Comparison of ENCODE assay signal across 1 cellular context in the genomic region with DNA sequence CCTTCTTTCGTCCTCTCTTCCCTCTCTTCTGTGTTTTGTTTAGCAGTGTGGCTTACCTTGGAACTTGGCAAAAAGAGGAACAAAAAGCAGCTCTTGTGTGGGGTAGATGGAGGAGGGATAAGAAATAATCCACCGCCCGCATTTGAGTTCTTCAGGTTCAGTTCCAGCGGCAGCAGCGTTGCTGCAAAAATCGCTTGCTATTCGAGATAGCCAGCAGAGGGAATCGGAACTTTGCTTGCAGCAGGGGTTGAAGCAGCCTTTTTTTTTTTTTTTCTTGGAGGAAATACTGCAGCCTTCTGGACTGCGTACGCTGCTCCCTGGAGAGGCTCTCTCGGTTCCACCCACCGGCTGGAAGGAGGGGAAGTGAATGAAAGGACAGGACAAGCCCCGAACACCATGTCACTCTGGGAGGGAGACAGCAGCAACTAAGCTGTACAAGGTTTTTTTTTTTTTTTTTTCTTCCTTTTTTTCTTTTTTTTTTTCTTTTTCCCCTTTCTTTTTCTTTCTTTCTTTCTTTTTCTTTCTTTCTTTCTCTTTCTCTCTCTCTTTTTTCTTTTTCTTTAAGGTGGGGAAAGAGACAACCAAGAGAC.
TF ChIP-seq lines count a peak whose summit lies in the region.

RBMS3 (plus strand) TSS at position 397 of the 590 bp plus-strand sequence.

TF ChIP-seq in GM12878, 131 proteins besides CTCF, POLR2A, EP300 and RAD21 (continued from another document):
- no peak for TF ChIP-seq MAX (IDR thresholded peaks at IDR 0.05; ENCODE audit: low read depth, low read length)
- no peak for TF ChIP-seq CBFB (IDR thresholded peaks at IDR 0.05; ENCODE audit: low read depth)
- TF ChIP-seq SIN3A (IDR thresholded peaks at IDR 0.05; ENCODE audit: low read depth, low read length) = no peak
- TF ChIP-seq SPI1 (IDR thresholded peaks at IDR 0.05; ENCODE audit: borderline replicate concordance, insufficient read depth, low read depth, low read length) = no peak
- TF ChIP-seq RBBP5 (conservative IDR thresholded peaks at IDR 0.05) = no peak
- TF ChIP-seq MLLT1 (IDR thresholded peaks at IDR 0.05) = peak; percentile 95
- TF ChIP-seq MYC (IDR thresholded peaks at IDR 0.05; ENCODE audit: insufficient read depth, insufficient read length, insufficient replicate concordance, low read length, severe bottlenecking) = no peak
- TF ChIP-seq SP1 (IDR thresholded peaks at IDR 0.05; ENCODE audit: low read depth, low read length) = no peak
- peak; percentile 51; the same call in 1 of the 2 replicates for TF ChIP-seq SMC3 (IDR thresholded peaks at IDR 0.05; ENCODE audit: borderline replicate concordance, low read length)
- no peak for TF ChIP-seq MEF2B (IDR thresholded peaks at IDR 0.05; ENCODE audit: partially characterized antibody, poor library complexity, severe bottlenecking)
- TF ChIP-seq, protein P1, sequence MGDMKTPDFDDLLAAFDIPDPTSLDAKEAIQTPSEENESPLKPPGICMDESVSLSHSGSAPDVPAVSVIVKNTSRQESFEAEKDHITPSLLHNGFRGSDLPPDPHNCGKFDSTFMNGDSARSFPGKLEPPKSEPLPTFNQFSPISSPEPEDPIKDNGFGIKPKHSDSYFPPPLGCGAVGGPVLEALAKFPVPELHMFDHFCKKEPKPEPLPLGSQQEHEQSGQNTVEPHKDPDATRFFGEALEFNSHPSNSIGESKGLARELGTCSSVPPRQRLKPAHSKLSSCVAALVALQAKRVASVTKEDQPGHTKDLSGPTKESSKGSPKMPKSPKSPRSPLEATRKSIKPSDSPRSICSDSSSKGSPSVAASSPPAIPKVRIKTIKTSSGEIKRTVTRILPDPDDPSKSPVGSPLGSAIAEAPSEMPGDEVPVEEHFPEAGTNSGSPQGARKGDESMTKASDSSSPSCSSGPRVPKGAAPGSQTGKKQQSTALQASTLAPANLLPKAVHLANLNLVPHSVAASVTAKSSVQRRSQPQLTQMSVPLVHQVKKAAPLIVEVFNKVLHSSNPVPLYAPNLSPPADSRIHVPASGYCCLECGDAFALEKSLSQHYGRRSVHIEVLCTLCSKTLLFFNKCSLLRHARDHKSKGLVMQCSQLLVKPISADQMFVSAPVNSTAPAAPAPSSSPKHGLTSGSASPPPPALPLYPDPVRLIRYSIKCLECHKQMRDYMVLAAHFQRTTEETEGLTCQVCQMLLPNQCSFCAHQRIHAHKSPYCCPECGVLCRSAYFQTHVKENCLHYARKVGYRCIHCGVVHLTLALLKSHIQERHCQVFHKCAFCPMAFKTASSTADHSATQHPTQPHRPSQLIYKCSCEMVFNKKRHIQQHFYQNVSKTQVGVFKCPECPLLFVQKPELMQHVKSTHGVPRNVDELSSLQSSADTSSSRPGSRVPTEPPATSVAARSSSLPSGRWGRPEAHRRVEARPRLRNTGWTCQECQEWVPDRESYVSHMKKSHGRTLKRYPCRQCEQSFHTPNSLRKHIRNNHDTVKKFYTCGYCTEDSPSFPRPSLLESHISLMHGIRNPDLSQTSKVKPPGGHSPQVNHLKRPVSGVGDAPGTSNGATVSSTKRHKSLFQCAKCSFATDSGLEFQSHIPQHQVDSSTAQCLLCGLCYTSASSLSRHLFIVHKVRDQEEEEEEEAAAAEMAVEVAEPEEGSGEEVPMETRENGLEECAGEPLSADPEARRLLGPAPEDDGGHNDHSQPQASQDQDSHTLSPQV (IDR thresholded peaks at IDR 0.05) = no peak
- TF ChIP-seq CREM (IDR thresholded peaks at IDR 0.05; ENCODE audit: low read depth) = no peak
- TF ChIP-seq YBX1 (IDR thresholded peaks at IDR 0.05) = no peak
- peak; percentile 29 to 53; a peak in 2 of 4 replicates for TF ChIP-seq IKZF2 (IDR thresholded peaks at IDR 0.05)
- TF ChIP-seq, protein P2, sequence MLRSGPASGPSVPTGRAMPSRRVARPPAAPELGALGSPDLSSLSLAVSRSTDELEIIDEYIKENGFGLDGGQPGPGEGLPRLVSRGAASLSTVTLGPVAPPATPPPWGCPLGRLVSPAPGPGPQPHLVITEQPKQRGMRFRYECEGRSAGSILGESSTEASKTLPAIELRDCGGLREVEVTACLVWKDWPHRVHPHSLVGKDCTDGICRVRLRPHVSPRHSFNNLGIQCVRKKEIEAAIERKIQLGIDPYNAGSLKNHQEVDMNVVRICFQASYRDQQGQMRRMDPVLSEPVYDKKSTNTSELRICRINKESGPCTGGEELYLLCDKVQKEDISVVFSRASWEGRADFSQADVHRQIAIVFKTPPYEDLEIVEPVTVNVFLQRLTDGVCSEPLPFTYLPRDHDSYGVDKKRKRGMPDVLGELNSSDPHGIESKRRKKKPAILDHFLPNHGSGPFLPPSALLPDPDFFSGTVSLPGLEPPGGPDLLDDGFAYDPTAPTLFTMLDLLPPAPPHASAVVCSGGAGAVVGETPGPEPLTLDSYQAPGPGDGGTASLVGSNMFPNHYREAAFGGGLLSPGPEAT (IDR thresholded peaks at IDR 0.05; ENCODE audit: low read depth) = peak; percentile 50; the same call in 1 of the 2 replicates
- TF ChIP-seq ATF2 (IDR thresholded peaks at IDR 0.05; ENCODE audit: low read length) = no peak
- TF ChIP-seq GABPA (IDR thresholded peaks at IDR 0.05; ENCODE audit: low read depth) = 0 out of 2 replicates have a peak, but pooled peaks have one; percentile 10
- no peak for TF ChIP-seq NFXL1 (IDR thresholded peaks at IDR 0.05; ENCODE audit: borderline replicate concordance)
- TF ChIP-seq NR2C1 (IDR thresholded peaks at IDR 0.05) = no peak
- TF ChIP-seq SRF (IDR thresholded peaks at IDR 0.05; ENCODE audit: low read depth in 2 of 2, low read length in 2 of 2) = no peak
- TF ChIP-seq, protein P3, sequence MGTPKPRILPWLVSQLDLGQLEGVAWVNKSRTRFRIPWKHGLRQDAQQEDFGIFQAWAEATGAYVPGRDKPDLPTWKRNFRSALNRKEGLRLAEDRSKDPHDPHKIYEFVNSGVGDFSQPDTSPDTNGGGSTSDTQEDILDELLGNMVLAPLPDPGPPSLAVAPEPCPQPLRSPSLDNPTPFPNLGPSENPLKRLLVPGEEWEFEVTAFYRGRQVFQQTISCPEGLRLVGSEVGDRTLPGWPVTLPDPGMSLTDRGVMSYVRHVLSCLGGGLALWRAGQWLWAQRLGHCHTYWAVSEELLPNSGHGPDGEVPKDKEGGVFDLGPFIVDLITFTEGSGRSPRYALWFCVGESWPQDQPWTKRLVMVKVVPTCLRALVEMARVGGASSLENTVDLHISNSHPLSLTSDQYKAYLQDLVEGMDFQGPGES (IDR thresholded peaks at IDR 0.05) = no peak
- TF ChIP-seq SMAD1 (IDR thresholded peaks at IDR 0.05; ENCODE audit: low read depth, partially characterized antibody) = no peak
- no peak for TF ChIP-seq KLF5 (IDR thresholded peaks at IDR 0.05; ENCODE audit: partially characterized antibody)
- TF ChIP-seq ZNF622 (IDR thresholded peaks at IDR 0.05) = no peak
- TF ChIP-seq ATF7 (IDR thresholded peaks at IDR 0.05; ENCODE audit: low read depth) = 0 out of 2 replicates have a peak, but pooled peaks have one; percentile 24
- TF ChIP-seq NRF1 (conservative IDR thresholded peaks at IDR 0.05; ENCODE audit: low read depth, low read length) = no peak
- TF ChIP-seq, protein P4, sequence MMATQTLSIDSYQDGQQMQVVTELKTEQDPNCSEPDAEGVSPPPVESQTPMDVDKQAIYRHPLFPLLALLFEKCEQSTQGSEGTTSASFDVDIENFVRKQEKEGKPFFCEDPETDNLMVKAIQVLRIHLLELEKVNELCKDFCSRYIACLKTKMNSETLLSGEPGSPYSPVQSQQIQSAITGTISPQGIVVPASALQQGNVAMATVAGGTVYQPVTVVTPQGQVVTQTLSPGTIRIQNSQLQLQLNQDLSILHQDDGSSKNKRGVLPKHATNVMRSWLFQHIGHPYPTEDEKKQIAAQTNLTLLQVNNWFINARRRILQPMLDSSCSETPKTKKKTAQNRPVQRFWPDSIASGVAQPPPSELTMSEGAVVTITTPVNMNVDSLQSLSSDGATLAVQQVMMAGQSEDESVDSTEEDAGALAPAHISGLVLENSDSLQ (IDR thresholded peaks at IDR 0.05) = no peak
- TF ChIP-seq HCFC1 (IDR thresholded peaks at IDR 0.05; ENCODE audit: low read length) = no peak
- TF ChIP-seq BMI1 (IDR thresholded peaks at IDR 0.05; ENCODE audit: borderline replicate concordance) = no peak
- TF ChIP-seq E2F4 (IDR thresholded peaks at IDR 0.05; ENCODE audit: low read depth, low read length) = no peak
- no peak for TF ChIP-seq JUNB (IDR thresholded peaks at IDR 0.05)
TF ChIP-seq in GM12878: peak in this region for 10.
